ENCODE assay signal across 9 cellular contexts in genomic region chr11:18669211-18669593, GRCh38. TPM values are rescaled to one million over a fixed set of nuclear protein-coding genes. Genes with fewer than 3 reads are reported as not detected.
DNase-seq lines count a peak whose midpoint lies in the region; ATAC-seq and TF ChIP-seq lines count a peak whose summit lies in the region.
"Had no signal": no experiment of that assay in that cellular context is flagged by ENCODE, and none has a peak within 500 bp of the region (broad histone marks: within the 10 kb centered on the region; RNA-seq: fewer than 3 reads in every experiment).

No MANE protein-coding gene starts in this region.

- CTCF ChIA-PET in PC-3 (lab: Charles Lee), result interaction anchor here (0.7 kb wide), 1 partner anchor 17 kb away, joined by 3 read pairs; no protein-coding TSS in a partner anchor

- H3K4me3 Mint-ChIP-seq in natural killer cell, result no peak overlapping the region

- in situ Hi-C loops in GM23248 (cut with MboI), result no loop called here

- no peaks in the 10 kb centered on the region for H3K79me2 ChIP-seq in GM23248 (ENCODE audit: insufficient read depth)
- H3K79me2 ChIP-seq in PC-3 (ENCODE audit: low read length), result no peaks in the 10 kb centered on the region
- H3K79me2 ChIP-seq in MM.1S (ENCODE audit: low read length), result no peaks in the 10 kb centered on the region

- H3K4me3 ChIP-seq in GM23248 (no peak overlapping the region), PC-3 (ENCODE audit: low read length) (peak overlapping the region; percentile 36; the same call in 1 of the 2 replicates), MM.1S (ENCODE audit: low read length) (no peak overlapping the region)

- H3K27me3 ChIP-seq in GM23248 (replicated peaks; ENCODE audit: insufficient read depth) (no peaks in the 10 kb centered on the region; the same call in 1 of the 2 replicates), PC-3 (ENCODE audit: low read length) (no peaks in the 10 kb centered on the region), MM.1S (replicated peaks; ENCODE audit: insufficient read depth, low read length) (no peaks in the 10 kb centered on the region)

- no peaks in the 10 kb centered on the region for H3K36me3 ChIP-seq in GM23248 (ENCODE audit: low read depth)
- no peaks in the 10 kb centered on the region for H3K36me3 ChIP-seq in PC-3 (ENCODE audit: low read depth, low read length)
- H3K36me3 ChIP-seq in MM.1S (replicated peaks; ENCODE audit: insufficient read depth, low read length), result no peaks in the 10 kb centered on the region

- no peak overlapping the region for H3K27ac ChIP-seq in GM23248
- H3K27ac ChIP-seq in PC-3 (ENCODE audit: low read length), result peak overlapping the region; percentile 87
- H3K27ac ChIP-seq in MM.1S (ENCODE audit: low read length), result no peak overlapping the region

- no peaks in the 10 kb centered on the region for H3F3A ChIP-seq in GM23248 (ENCODE audit: insufficient read depth)
- no peaks in the 10 kb centered on the region for H3F3A ChIP-seq in PC-3 (ENCODE audit: low read length, unreplicated experiment)
- no peaks in the 10 kb centered on the region for H3F3A ChIP-seq in MM.1S (ENCODE audit: insufficient read depth, low read length)

- no peaks in the 10 kb centered on the region for H3K9me2 ChIP-seq in GM23248 (ENCODE audit: insufficient read depth)
- H3K9me2 ChIP-seq in PC-3 (replicated peaks; ENCODE audit: low read length), result no peaks in the 10 kb centered on the region
- no peaks in the 10 kb centered on the region for H3K9me2 ChIP-seq in MM.1S (replicated peaks; ENCODE audit: insufficient read depth, low read length)

- DNase-seq in GM23248, result peak; percentile 22
- DNase-seq in PC-3, result peak; percentile 71
- no peak for DNase-seq in activated naive CD4-positive, alpha-beta T cell treated with anti-CD3 and anti-CD28 coated beads, Interleukin-2, amount 50 U/mL, for 72 hours (ENCODE audit: low spot score in 2 of 2)
- no peak for DNase-seq in natural killer cell
- no peak for DNase-seq in MM.1S
- DNase-seq in GDM1 (lab: John Stamatoyannopoulos, UW), result no peak
- DNase-seq: amygdala, IMR-90 had no signal

- H3K27ac Mint-ChIP-seq in activated naive CD4-positive, alpha-beta T cell treated with anti-CD3 and anti-CD28 coated beads, Interleukin-2, amount 50 U/mL, for 72 hours, result peak overlapping the region; percentile 10 to 21
- peak overlapping the region; percentile 10 to 21 for H3K27ac Mint-ChIP-seq in natural killer cell

- H2AFZ ChIP-seq in GM23248 (peak overlapping the region; percentile 46; the same call in 1 of the 2 replicates), PC-3 (ENCODE audit: low read length) (no peak overlapping the region), MM.1S (ENCODE audit: low read length) (no peak overlapping the region)

- no peaks in the 10 kb centered on the region for H3K36me3 Mint-ChIP-seq in activated naive CD4-positive, alpha-beta T cell treated with anti-CD3 and anti-CD28 coated beads, Interleukin-2, amount 50 U/mL, for 72 hours
- H3K36me3 Mint-ChIP-seq in natural killer cell, result no peaks in the 10 kb centered on the region

- H3K9me3 Mint-ChIP-seq in activated naive CD4-positive, alpha-beta T cell treated with anti-CD3 and anti-CD28 coated beads, Interleukin-2, amount 50 U/mL, for 72 hours, result no peaks in the 10 kb centered on the region
- no peaks in the 10 kb centered on the region for H3K9me3 Mint-ChIP-seq in natural killer cell

- no TSS peak for BruUV-seq in PC-3 (replicated peaks; lab: Mats Ljungman, UMichigan)

- intact Hi-C loops in PC-3 (cut with micrococcal nuclease) (loop anchor here (2.0 kb wide), 1 partner anchor 30 kb away; the partner anchor contains the start of gene TMEM86A), natural killer cell (cut with micrococcal nuclease) (no loop called here)

- H3K4me1 ChIP-seq in GM23248 (ENCODE audit: insufficient read depth) (no peaks in the 10 kb centered on the region), PC-3 (ENCODE audit: insufficient read depth, low read length) (peaks cover 44% of the 10 kb centered on the region), MM.1S (ENCODE audit: low read length) (no peaks in the 10 kb centered on the region)

- POLR2A ChIA-PET in PC-3 (lab: Charles Lee; ENCODE audit: unreplicated experiment), result no interaction called here

- H3K4me1 Mint-ChIP-seq in natural killer cell, result peaks cover 15 to 26% of the 10 kb centered on the region in 2 donors

- TF ChIP-seq CTCF in PC-3 (conservative IDR thresholded peaks at IDR 0.05; ENCODE audit: low read depth, low read length) (no peak), natural killer cell (IDR thresholded peaks at IDR 0.05) (no peak), MM.1S (IDR thresholded peaks at IDR 0.05; ENCODE audit: low read length) (no peak)

- H3K9me3 ChIP-seq in GM23248 (ENCODE audit: low read depth) (no peaks in the 10 kb centered on the region), PC-3 (ENCODE audit: low read length) (no peaks in the 10 kb centered on the region), MM.1S (replicated peaks; ENCODE audit: insufficient read depth, low read length) (no peaks in the 10 kb centered on the region)

- ATAC-seq in PC-3 (peak; percentile 79), natural killer cell (no peak), GM21619 (IDR thresholded peaks at IDR 0.05; ENCODE audit: unreplicated experiment) (no peak)
- peak; percentile 61 to 79 for ATAC-seq in activated naive CD4-positive, alpha-beta T cell treated with anti-CD3 and anti-CD28 coated beads, Interleukin-2, amount 50 U/mL, for 72 hours

- H3K9ac ChIP-seq in GM23248, result no peak overlapping the region
- H3K9ac ChIP-seq in PC-3 (ENCODE audit: low read length), result peak overlapping the region; percentile 67
- H3K9ac ChIP-seq in MM.1S (ENCODE audit: low read length), result no peak overlapping the region

- WGBS in GM23248 (ENCODE audit: low coverage in 1 of 2, low lambda C conversion rate in 2 of 2, missing lambda C conversion rate in 2 of 2), 2 experiments, result 0 to 7% methylated on average over 2 of the region's 2 CpGs

- no peak overlapping the region for H3K4me2 ChIP-seq in GM23248 (ENCODE audit: unreplicated experiment)
- peak overlapping the region; percentile 70 for H3K4me2 ChIP-seq in PC-3 (ENCODE audit: low read length)
- no peak overlapping the region for H3K4me2 ChIP-seq in MM.1S (ENCODE audit: low read depth, low read length)

- no peaks in the 10 kb centered on the region for H3K27me3 Mint-ChIP-seq in natural killer cell (ENCODE audit: low read depth in 2 of 2)

- no peaks in the 10 kb centered on the region for H4K20me1 ChIP-seq in GM23248 (ENCODE audit: insufficient read depth)
- no peaks in the 10 kb centered on the region for H4K20me1 ChIP-seq in PC-3 (ENCODE audit: low read length)
- no peaks in the 10 kb centered on the region for H4K20me1 ChIP-seq in MM.1S (ENCODE audit: insufficient read depth, low read length)

RNA-seq across cellular contexts. Expression of gene TMEM86A, which starts 29.4 kb away (rescaled TPM):
- under 0.01 and 0.32 TPM in 2 replicates for total RNA-seq in GM23248 (2014; rRNA removed; shearing (Covaris generic))
- polyA plus RNA-seq in GM23248 (2016; fragmentation: Nextera tagmentation; extraction: Ambion mirVana), result 0.38 and 1.0 TPM in 2 replicates
- total RNA-seq in PC-3 (2014; rRNA removed), result 1.6 and 2.9 TPM in 2 replicates
- 1 to 10 TPM in 1 of 2 donors, under 1 TPM in 1; 0.16 to 1.5 TPM for total RNA-seq in activated naive CD4-positive, alpha-beta T cell treated with anti-CD3 and anti-CD28 coated beads, Interleukin-2, amount 50 U/mL, for 72 hours
- total RNA-seq in natural killer cell, result 1 to 10 TPM; 3.1 to 9.3 (median 9.0) TPM

RNA-seq across cellular contexts. Expression of gene SPTY2D1, which starts 35.1 kb away (rescaled TPM):
- total RNA-seq in GM23248 (2014; rRNA removed; shearing (Covaris generic)), result 15.4 and 18.7 TPM in 2 replicates
- polyA plus RNA-seq in GM23248 (2016; fragmentation: Nextera tagmentation; extraction: Ambion mirVana), result 12.3 TPM in 2 replicates
- 15.6 and 16.6 TPM in 2 replicates for total RNA-seq in PC-3 (2014; rRNA removed)
- 10 to 100 TPM; 15.5 to 30.5 TPM for total RNA-seq in activated naive CD4-positive, alpha-beta T cell treated with anti-CD3 and anti-CD28 coated beads, Interleukin-2, amount 50 U/mL, for 72 hours
- total RNA-seq in natural killer cell, result 10 to 100 TPM; 58.6 to 62.5 (median 62.0) TPM

RNA-seq across cellular contexts. Expression of gene IGSF22, which starts 56.8 kb away (rescaled TPM):
- total RNA-seq in GM23248 (2014; rRNA removed; shearing (Covaris generic)), result not detected in 2 replicates
- polyA plus RNA-seq in GM23248 (2016; fragmentation: Nextera tagmentation; extraction: Ambion mirVana), result not detected in 2 replicates
- total RNA-seq in PC-3 (2014; rRNA removed), result 0.12 TPM in 1 of 2 replicates, not detected in the other
- under 1 TPM; 0.19 to 0.36 TPM for total RNA-seq in activated naive CD4-positive, alpha-beta T cell treated with anti-CD3 and anti-CD28 coated beads, Interleukin-2, amount 50 U/mL, for 72 hours
- 1 to 10 TPM in 2 of 3 donors, under 1 TPM in 1; 0.83 to 1.7 (median 1.2) TPM for total RNA-seq in natural killer cell
- total RNA-seq: IMR-90 had no signal
- polyA plus RNA-seq: IMR-90 had no signal

Comparison
In these comparisons a context has a peak if more than half of its experiments do, and no peak if none do; other contexts are left out.
1. DNase-seq: peak in GM23248 (single experiment) and PC-3 (single experiment); none in activated naive CD4-positive, alpha-beta T cell treated with anti-CD3 and anti-CD28 coated beads, Interleukin-2, amount 50 U/mL, for 72 hours (0 of 2), natural killer cell (single experiment), MM.1S (single experiment) and GDM1 (single experiment).
2. ATAC-seq: peak in PC-3 (single experiment) and activated naive CD4-positive, alpha-beta T cell treated with anti-CD3 and anti-CD28 coated beads, Interleukin-2, amount 50 U/mL, for 72 hours (2 of 2); none in natural killer cell (0 of 3) and GM21619 (single experiment).